ENCODE assay signal across 1 cellular context in the genomic region with DNA sequence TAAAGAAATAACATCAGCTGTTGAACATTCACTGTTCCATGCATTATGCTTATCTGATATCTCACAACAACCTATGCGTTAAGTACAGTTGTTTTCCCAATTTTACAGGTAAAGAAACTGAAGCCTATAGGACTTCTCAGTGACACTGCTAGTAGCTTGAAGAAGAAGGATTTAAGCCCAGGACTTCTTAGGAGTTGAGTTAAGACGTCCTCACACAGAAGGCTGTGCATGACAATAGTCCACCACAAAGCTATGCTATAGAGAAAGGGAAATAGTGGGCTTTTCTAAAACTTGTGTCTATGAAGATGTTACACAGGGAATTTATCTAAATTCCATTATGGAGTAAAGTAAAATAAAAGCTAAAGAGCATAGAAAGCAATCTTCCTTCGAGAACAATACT.
TF ChIP-seq lines count a peak whose summit lies in the region.

No MANE protein-coding gene starts in this region.

TF ChIP-seq in GM23338, 12 proteins besides CTCF, POLR2A, EP300 and RAD21 (continued from another document):
- TF ChIP-seq, protein P1, sequence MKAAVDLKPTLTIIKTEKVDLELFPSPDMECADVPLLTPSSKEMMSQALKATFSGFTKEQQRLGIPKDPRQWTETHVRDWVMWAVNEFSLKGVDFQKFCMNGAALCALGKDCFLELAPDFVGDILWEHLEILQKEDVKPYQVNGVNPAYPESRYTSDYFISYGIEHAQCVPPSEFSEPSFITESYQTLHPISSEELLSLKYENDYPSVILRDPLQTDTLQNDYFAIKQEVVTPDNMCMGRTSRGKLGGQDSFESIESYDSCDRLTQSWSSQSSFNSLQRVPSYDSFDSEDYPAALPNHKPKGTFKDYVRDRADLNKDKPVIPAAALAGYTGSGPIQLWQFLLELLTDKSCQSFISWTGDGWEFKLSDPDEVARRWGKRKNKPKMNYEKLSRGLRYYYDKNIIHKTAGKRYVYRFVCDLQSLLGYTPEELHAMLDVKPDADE (IDR thresholded peaks at IDR 0.05): no peak
- TF ChIP-seq NANOG (IDR thresholded peaks at IDR 0.05; ENCODE audit: borderline replicate concordance): no peak
- TF ChIP-seq, protein P2, sequence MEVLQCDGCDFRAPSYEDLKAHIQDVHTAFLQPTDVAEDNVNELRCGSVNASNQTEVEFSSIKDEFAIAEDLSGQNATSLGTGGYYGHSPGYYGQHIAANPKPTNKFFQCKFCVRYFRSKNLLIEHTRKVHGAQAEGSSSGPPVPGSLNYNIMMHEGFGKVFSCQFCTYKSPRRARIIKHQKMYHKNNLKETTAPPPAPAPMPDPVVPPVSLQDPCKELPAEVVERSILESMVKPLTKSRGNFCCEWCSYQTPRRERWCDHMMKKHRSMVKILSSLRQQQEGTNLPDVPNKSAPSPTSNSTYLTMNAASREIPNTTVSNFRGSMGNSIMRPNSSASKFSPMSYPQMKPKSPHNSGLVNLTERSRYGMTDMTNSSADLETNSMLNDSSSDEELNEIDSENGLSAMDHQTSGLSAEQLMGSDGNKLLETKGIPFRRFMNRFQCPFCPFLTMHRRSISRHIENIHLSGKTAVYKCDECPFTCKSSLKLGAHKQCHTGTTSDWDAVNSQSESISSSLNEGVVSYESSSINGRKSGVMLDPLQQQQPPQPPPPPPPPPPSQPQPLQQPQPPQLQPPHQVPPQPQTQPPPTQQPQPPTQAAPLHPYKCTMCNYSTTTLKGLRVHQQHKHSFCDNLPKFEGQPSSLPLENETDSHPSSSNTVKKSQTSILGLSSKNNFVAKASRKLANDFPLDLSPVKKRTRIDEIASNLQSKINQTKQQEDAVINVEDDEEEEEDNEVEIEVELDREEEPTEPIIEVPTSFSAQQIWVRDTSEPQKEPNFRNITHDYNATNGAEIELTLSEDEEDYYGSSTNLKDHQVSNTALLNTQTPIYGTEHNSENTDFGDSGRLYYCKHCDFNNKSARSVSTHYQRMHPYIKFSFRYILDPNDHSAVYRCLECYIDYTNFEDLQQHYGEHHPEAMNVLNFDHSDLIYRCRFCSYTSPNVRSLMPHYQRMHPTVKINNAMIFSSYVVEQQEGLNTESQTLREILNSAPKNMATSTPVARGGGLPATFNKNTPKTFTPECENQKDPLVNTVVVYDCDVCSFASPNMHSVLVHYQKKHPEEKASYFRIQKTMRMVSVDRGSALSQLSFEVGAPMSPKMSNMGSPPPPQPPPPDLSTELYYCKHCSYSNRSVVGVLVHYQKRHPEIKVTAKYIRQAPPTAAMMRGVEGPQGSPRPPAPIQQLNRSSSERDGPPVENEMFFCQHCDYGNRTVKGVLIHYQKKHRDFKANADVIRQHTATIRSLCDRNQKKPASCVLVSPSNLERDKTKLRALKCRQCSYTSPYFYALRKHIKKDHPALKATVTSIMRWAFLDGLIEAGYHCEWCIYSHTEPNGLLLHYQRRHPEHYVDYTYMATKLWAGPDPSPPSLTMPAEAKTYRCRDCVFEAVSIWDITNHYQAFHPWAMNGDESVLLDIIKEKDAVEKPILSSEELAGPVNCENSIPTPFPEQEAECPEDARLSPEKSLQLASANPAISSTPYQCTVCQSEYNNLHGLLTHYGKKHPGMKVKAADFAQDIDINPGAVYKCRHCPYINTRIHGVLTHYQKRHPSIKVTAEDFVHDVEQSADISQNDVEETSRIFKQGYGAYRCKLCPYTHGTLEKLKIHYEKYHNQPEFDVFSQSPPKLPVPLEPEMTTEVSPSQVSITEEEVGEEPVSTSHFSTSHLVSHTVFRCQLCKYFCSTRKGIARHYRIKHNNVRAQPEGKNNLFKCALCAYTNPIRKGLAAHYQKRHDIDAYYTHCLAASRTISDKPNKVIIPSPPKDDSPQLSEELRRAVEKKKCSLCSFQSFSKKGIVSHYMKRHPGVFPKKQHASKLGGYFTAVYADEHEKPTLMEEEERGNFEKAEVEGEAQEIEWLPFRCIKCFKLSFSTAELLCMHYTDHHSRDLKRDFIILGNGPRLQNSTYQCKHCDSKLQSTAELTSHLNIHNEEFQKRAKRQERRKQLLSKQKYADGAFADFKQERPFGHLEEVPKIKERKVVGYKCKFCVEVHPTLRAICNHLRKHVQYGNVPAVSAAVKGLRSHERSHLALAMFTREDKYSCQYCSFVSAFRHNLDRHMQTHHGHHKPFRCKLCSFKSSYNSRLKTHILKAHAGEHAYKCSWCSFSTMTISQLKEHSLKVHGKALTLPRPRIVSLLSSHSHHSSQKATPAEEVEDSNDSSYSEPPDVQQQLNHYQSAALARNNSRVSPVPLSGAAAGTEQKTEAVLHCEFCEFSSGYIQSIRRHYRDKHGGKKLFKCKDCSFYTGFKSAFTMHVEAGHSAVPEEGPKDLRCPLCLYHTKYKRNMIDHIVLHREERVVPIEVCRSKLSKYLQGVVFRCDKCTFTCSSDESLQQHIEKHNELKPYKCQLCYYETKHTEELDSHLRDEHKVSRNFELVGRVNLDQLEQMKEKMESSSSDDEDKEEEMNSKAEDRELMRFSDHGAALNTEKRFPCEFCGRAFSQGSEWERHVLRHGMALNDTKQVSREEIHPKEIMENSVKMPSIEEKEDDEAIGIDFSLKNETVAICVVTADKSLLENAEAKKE (CRISPR knock-in tag; IDR thresholded peaks at IDR 0.05): no peak
- TF ChIP-seq, protein P3, sequence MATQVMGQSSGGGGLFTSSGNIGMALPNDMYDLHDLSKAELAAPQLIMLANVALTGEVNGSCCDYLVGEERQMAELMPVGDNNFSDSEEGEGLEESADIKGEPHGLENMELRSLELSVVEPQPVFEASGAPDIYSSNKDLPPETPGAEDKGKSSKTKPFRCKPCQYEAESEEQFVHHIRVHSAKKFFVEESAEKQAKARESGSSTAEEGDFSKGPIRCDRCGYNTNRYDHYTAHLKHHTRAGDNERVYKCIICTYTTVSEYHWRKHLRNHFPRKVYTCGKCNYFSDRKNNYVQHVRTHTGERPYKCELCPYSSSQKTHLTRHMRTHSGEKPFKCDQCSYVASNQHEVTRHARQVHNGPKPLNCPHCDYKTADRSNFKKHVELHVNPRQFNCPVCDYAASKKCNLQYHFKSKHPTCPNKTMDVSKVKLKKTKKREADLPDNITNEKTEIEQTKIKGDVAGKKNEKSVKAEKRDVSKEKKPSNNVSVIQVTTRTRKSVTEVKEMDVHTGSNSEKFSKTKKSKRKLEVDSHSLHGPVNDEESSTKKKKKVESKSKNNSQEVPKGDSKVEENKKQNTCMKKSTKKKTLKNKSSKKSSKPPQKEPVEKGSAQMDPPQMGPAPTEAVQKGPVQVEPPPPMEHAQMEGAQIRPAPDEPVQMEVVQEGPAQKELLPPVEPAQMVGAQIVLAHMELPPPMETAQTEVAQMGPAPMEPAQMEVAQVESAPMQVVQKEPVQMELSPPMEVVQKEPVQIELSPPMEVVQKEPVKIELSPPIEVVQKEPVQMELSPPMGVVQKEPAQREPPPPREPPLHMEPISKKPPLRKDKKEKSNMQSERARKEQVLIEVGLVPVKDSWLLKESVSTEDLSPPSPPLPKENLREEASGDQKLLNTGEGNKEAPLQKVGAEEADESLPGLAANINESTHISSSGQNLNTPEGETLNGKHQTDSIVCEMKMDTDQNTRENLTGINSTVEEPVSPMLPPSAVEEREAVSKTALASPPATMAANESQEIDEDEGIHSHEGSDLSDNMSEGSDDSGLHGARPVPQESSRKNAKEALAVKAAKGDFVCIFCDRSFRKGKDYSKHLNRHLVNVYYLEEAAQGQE (IDR thresholded peaks at IDR 0.05; ENCODE audit: unreplicated experiment): no peak
